In the genomic region with DNA sequence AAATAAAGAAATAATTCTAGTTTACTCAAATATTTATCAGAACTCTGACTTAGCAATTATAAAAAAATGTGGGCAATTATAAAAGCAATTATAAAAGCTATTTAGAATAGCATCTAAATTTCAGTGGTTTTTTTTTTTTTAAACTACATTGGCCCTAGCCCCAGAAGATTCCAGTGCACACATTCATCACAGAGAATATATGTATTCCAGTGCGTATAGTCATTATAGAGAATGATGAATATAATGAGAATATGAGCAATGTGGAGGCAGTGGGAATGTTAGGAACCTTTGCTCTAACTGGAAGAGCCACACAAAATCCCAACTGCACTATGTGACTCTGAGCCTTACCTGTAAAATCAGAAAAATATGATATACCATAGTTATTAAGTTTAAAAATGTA, we compare ENCODE assay signal across 24 cellular contexts. TPM values are rescaled to one million over a fixed set of nuclear protein-coding genes. Genes with fewer than 3 reads are reported as not detected.
"Had no signal": no experiment of that assay in that cellular context is flagged by ENCODE, and none has a peak within 500 bp of the region (broad histone marks: within the 10 kb centered on the region; RNA-seq: fewer than 3 reads in every experiment).

No MANE protein-coding gene starts in this region.

- H3K36me3 ChIP-seq: transverse colon had no signal

- DNase-seq: effector memory CD8-positive, alpha-beta T cell; esophagus squamous epithelium; foreskin fibroblast; head of caudate nucleus; kidney; left colon; left ventricle myocardium superior; mesendoderm; naive B cell; nephron progenitor cell; posterior cingulate gyrus; spleen; stimulated activated CD4-positive, alpha-beta T cell treated with anti-CD3 and anti-CD28 coated beads, Interleukin-15, amount 100 ng/mL, for 24 hours; stimulated activated CD4-positive, alpha-beta T cell treated with anti-CD3 and anti-CD28 coated beads, Interleukin-1b, Interleukin-23, amount 100 ng/mL, for 48 hours; stimulated activated CD4-positive, alpha-beta T cell treated with anti-CD3 and anti-CD28 coated beads, Interleukin-4, amount 100 ng/mL, for 24 hours; testis; transverse colon had no signal

- H3K4me1 Mint-ChIP-seq: nephron progenitor cell had no signal

- ATAC-seq: effector memory CD8-positive, alpha-beta T cell; left colon; left ventricle myocardium superior; sciatic nerve; stimulated activated memory B cell treated with anti-CD40 and anti-IgM and Interleukin-4, amounts not matched to agents 10 μg/mL and 1 μg/mL and 100 μg/mL, for 72 hours had no signal

- H2AFZ ChIP-seq: hepatocyte had no signal

- H3K27ac Mint-ChIP-seq: nephron progenitor cell; stimulated activated memory B cell treated with anti-CD40 and anti-IgM and Interleukin-4, amounts not matched to agents 10 μg/mL and 1 μg/mL and 100 μg/mL, for 72 hours; stimulated activated naive CD8-positive, alpha-beta T cell treated with anti-CD3 and anti-CD28 coated beads, Interleukin-15, Interleukin-2, amounts not matched to agents 100 ng/mL and 50 ng/mL, for 24 hours had no signal

- H3K4me3 ChIP-seq: esophagus squamous epithelium, hepatocyte, lung, spleen, testis, transverse colon had no signal

- H3K4me2 ChIP-seq: hepatocyte had no signal

- H3K27me3 ChIP-seq: esophagus squamous epithelium, hepatocyte, spleen, testis, transverse colon had no signal

- H3K4me3 Mint-ChIP-seq: nephron progenitor cell; stimulated activated memory B cell treated with anti-CD40 and anti-IgM and Interleukin-4, amounts not matched to agents 10 μg/mL and 1 μg/mL and 100 μg/mL, for 72 hours; stimulated activated naive CD8-positive, alpha-beta T cell treated with anti-CD3 and anti-CD28 coated beads, Interleukin-15, Interleukin-2, amounts not matched to agents 100 ng/mL and 50 ng/mL, for 24 hours had no signal

- H3K27ac ChIP-seq: esophagus squamous epithelium, hepatocyte, spleen, testis, transverse colon had no signal

- H3K27me3 Mint-ChIP-seq: effector memory CD8-positive, alpha-beta T cell; naive B cell; stimulated activated memory B cell treated with anti-CD40 and anti-IgM and Interleukin-4, amounts not matched to agents 10 μg/mL and 1 μg/mL and 100 μg/mL, for 72 hours; stimulated activated naive CD8-positive, alpha-beta T cell treated with anti-CD3 and anti-CD28 coated beads, Interleukin-15, Interleukin-2, amounts not matched to agents 100 ng/mL and 50 ng/mL, for 24 hours had no signal

- H3K9me3 ChIP-seq: testis, transverse colon had no signal

- H3K4me1 ChIP-seq: testis had no signal

RNA-seq across cellular contexts. Expression of a gene that starts 41.0 kb away (rescaled TPM):
- total RNA-seq: left ventricle myocardium superior, pulmonary artery endothelial cell, sciatic nerve, skeletal muscle tissue, spleen had no signal
